ENCODE assay signal across 9 cellular contexts in the genomic region with DNA sequence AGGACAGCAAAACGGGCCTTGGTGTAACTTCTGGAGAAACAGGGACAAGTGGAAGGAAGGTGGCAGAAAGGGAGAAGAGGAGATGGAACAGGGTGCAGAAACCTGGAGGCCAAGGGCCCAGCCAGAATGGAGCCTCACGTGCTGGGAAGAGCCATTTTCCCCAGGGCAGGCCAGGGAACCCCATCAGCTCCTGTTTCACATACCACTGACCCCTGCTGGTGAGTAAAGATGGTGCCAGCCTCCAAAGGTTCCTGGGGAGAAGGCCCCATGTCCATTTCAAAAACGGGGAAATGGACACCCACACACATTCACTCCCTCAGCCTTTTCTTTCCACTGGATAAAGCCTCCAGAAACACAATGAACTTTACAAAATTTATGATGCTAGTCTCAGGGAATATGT. TPM values are rescaled to one million over a fixed set of nuclear protein-coding genes. Genes with fewer than 3 reads are reported as not detected.
DNase-seq lines count a peak whose midpoint lies in the region; ATAC-seq and TF ChIP-seq lines count a peak whose summit lies in the region.
"Had no signal": no experiment of that assay in that cellular context is flagged by ENCODE, and none has a peak within 500 bp of the region (broad histone marks: within the 10 kb centered on the region; RNA-seq: fewer than 3 reads in every experiment).

No MANE protein-coding gene starts in this region.

- no peaks in the 10 kb centered on the region for H4K20me1 ChIP-seq in OCI-LY3 (ENCODE audit: insufficient read depth, low read length)

- no peaks in the 10 kb centered on the region for H3K9me3 Mint-ChIP-seq in activated T-cell treated with anti-CD3 and anti-CD28 coated beads, Interleukin-2, amount 50 U/mL, for 24 hours

- ATAC-seq in HG03354 (IDR thresholded peaks at IDR 0.05; ENCODE audit: poor library complexity, severe bottlenecking, unreplicated experiment) = no peak

- H3K4me3 Mint-ChIP-seq in activated T-cell treated with anti-CD3 and anti-CD28 coated beads, Interleukin-2, amount 50 U/mL, for 24 hours = no peak overlapping the region

- TF ChIP-seq POLR2A in spleen (IDR thresholded peaks at IDR 0.05) = no peak

- no peaks in the 10 kb centered on the region for H3K79me2 ChIP-seq in OCI-LY3 (ENCODE audit: low read length)

- H3K27ac ChIP-seq in OCI-LY3 (ENCODE audit: low read length) (no peak overlapping the region), spleen (no peak overlapping the region)

- H3K27ac Mint-ChIP-seq in activated T-cell treated with anti-CD3 and anti-CD28 coated beads, Interleukin-2, amount 50 U/mL, for 24 hours = no peak overlapping the region

- H3K9ac ChIP-seq in OCI-LY3 (ENCODE audit: low read length) = no peak overlapping the region

- no peak overlapping the region for H3K4me3 ChIP-seq in OCI-LY3 (ENCODE audit: low read length)
- no peak overlapping the region for H3K4me3 ChIP-seq in epithelial cell of esophagus (ENCODE audit: low read length)
- no peak overlapping the region for H3K4me3 ChIP-seq in spleen

- H3K27me3 Mint-ChIP-seq in activated T-cell treated with anti-CD3 and anti-CD28 coated beads, Interleukin-2, amount 50 U/mL, for 24 hours = no peaks in the 10 kb centered on the region

- H3K4me2 ChIP-seq in OCI-LY3 (ENCODE audit: low read length) = no peak overlapping the region

- DNase-seq in activated T-cell treated with anti-CD3 and anti-CD28 coated beads for 4 hours (peak; percentile 10), epithelial cell of esophagus (ENCODE audit: low read depth) (no peak), spleen (no peak), superior temporal gyrus (ENCODE audit: extremely low spot score) (no peak), GM03348 (ENCODE audit: low spot score) (no peak)
- DNase-seq in activated T-cell treated with anti-CD3 and anti-CD28 coated beads, Interleukin-2, amount 50 U/mL, for 24 hours = no peak
- DNase-seq: kidney glomerular epithelial cell had no signal

- H3K4me1 ChIP-seq in OCI-LY3 (ENCODE audit: low read length) = no peaks in the 10 kb centered on the region
- H3K4me1 ChIP-seq in spleen = peaks cover 0 to 4% (median under 1%) of the 10 kb centered on the region in 6 donors

- H3K27me3 ChIP-seq in OCI-LY3 (ENCODE audit: low read depth, low read length) (no peaks in the 10 kb centered on the region), spleen (replicated peaks in 1 of 7) (no peaks in the 10 kb centered on the region)

- peak overlapping the region; percentile 54; the same call in 1 of the 2 replicates for H2AFZ ChIP-seq in OCI-LY3 (ENCODE audit: low read depth, low read length)

- intact Hi-C loops in spleen (cut with DNase I; ENCODE audit: low total_unique reads) = no loop called here

- H3K36me3 Mint-ChIP-seq in activated T-cell treated with anti-CD3 and anti-CD28 coated beads, Interleukin-2, amount 50 U/mL, for 24 hours (ENCODE audit: low read depth) = no peaks in the 10 kb centered on the region

- TF ChIP-seq CTCF in OCI-LY3 (IDR thresholded peaks at IDR 0.05; ENCODE audit: low read depth, low read length) (peak; percentile 39), epithelial cell of esophagus (IDR thresholded peaks at IDR 0.05; ENCODE audit: insufficient read depth, low read depth, low read length, missing control alignments) (peak; percentile 38), spleen (IDR thresholded peaks at IDR 0.05 in 8 of 11, conservative IDR thresholded peaks at IDR 0.05 in 3 of 11) (peak in 9 of 11 experiments; percentile 12 to 65 (median 54))

- 72 to 87% (median 81%) methylated on average over 3 of the region's 3 CpGs for WGBS in spleen, 5 donors

- H3K36me3 ChIP-seq in OCI-LY3 (replicated peaks; ENCODE audit: low read depth, low read length) (no peaks in the 10 kb centered on the region), spleen (no peaks in the 10 kb centered on the region)

- H3K4me1 Mint-ChIP-seq in activated T-cell treated with anti-CD3 and anti-CD28 coated beads, Interleukin-2, amount 50 U/mL, for 24 hours (ENCODE audit: low read depth) = no peaks in the 10 kb centered on the region

- H3K9me3 ChIP-seq in OCI-LY3 (ENCODE audit: insufficient read depth, low read length) (no peaks in the 10 kb centered on the region), spleen (no peaks in the 10 kb centered on the region)

RNA-seq across cellular contexts. Expression of a gene that starts 57.6 kb away (rescaled TPM):
- total RNA-seq in spleen = 100 to 1,000 TPM in 1 of 7 donors, 10 to 100 TPM in 6; 33.7 to 162 (median 60.3) TPM
- polyA plus RNA-seq in spleen = 10 to 100 TPM in 2 of 3 donors, 1 to 10 TPM in 1; 8.3 to 40.8 (median 18.6) TPM
